In genomic region chr7:95470452-95470851, GRCh38 we compare ENCODE assay signal across 9 cellular contexts. TPM values are rescaled to one million over a fixed set of nuclear protein-coding genes. Genes with fewer than 3 reads are reported as not detected.
A peak's percentile ranks its signal among the peaks of the same experiment; 100 is the strongest.
DNase-seq lines count a peak whose midpoint lies in the region; ATAC-seq and TF ChIP-seq lines count a peak whose summit lies in the region.
"Had no signal": no experiment of that assay in that cellular context is flagged by ENCODE, and none has a peak within 500 bp of the region (broad histone marks: within the 10 kb centered on the region; RNA-seq: fewer than 3 reads in every experiment).

No MANE protein-coding gene starts in this region.

- TF ChIP-seq CTCF in brain (conservative IDR thresholded peaks at IDR 0.05), result no peak

- no peak overlapping the region for H3K23ac ChIP-seq in neuronal stem cell (ENCODE audit: low read depth, low read length, poor library complexity)

- no peak overlapping the region for H3K4ac ChIP-seq in neuronal stem cell (ENCODE audit: low read length)

- H3K27me3 ChIP-seq in neuronal stem cell (ENCODE audit: control insufficient read depth in 3 of 3, insufficient read depth in 3 of 3, low read depth in 1 of 3, low read length in 3 of 3), result no peaks in the 10 kb centered on the region

- H2BK120ac ChIP-seq in neuronal stem cell (ENCODE audit: low read depth, low read length), result no peak overlapping the region

- no peaks in the 10 kb centered on the region for H3K9me3 Mint-ChIP-seq in brain

- H3K4me3 Mint-ChIP-seq in brain, result peak overlapping the region in 3 of 5 experiments; percentile 3 to 37 (median 17)

- no peak overlapping the region for H3K18ac ChIP-seq in neuronal stem cell (ENCODE audit: low read length)

- H3K27me3 Mint-ChIP-seq in brain, result no peaks in the 10 kb centered on the region

- H3K36me3 ChIP-seq in neuronal stem cell (replicated peaks in 1 of 2; ENCODE audit: control insufficient read depth in 2 of 2, insufficient read depth in 2 of 2, low read length in 2 of 2), result no peaks in the 10 kb centered on the region

- no peak overlapping the region for H3K9ac ChIP-seq in neuronal stem cell (ENCODE audit: low read depth, low read length, poor library complexity)

- peaks cover 67% of the 10 kb centered on the region for H3K4me1 Mint-ChIP-seq in brain

- H3K9me3 ChIP-seq in neuronal stem cell (replicated peaks in 1 of 2; ENCODE audit: control insufficient read depth in 2 of 2, insufficient read depth in 1 of 2, low read depth in 1 of 2, low read length in 2 of 2), result peaks cover 0 to 11% of the 10 kb centered on the region in 2 donors

- H3K4me3 ChIP-seq in neuronal stem cell (ENCODE audit: low read length in 2 of 2), result peak overlapping the region in 1 of 2 donors; percentile 18

- no peak overlapping the region for H2AK5ac ChIP-seq in neuronal stem cell (ENCODE audit: low read depth, low read length)

- peak overlapping the region; percentile 3 for H2AFZ ChIP-seq in neuronal stem cell (ENCODE audit: low read length)

- peaks cover 14 to 66% of the 10 kb centered on the region in 2 donors for H3K4me1 ChIP-seq in neuronal stem cell (ENCODE audit: control insufficient read depth in 2 of 2, insufficient read depth in 1 of 2, low read depth in 1 of 2, low read length in 2 of 2)

- no peak overlapping the region for H4K8ac ChIP-seq in neuronal stem cell (ENCODE audit: low read depth, low read length)

- peak overlapping the region; percentile 33 to 96 (median 68) for H3K27ac Mint-ChIP-seq in brain

- no peak overlapping the region for H3K14ac ChIP-seq in neuronal stem cell (ENCODE audit: low read length)

- H3K36me3 Mint-ChIP-seq in brain, result no peaks in the 10 kb centered on the region

- H4K91ac ChIP-seq in neuronal stem cell (ENCODE audit: low read depth, low read length, poor library complexity), result no peak overlapping the region

- no peak overlapping the region for H2BK12ac ChIP-seq in neuronal stem cell (ENCODE audit: low read length)

- H3K79me1 ChIP-seq in neuronal stem cell (ENCODE audit: low read depth, low read length), result peaks cover 2% of the 10 kb centered on the region

- DNase-seq in activated CD4-positive, alpha-beta T cell treated with anti-CD3 and anti-CD28 coated beads for 48 hours, result peak; percentile 16
- DNase-seq in activated CD4-positive, alpha-beta T cell treated with anti-CD3 and anti-CD28 coated beads, Interleukin-2, amount 50 U/mL, for 48 hours, result no peak
- DNase-seq in NCI-H1930 (lab: John Stamatoyannopoulos, UW) (peak; percentile 87 to 93), neuronal stem cell (ENCODE audit: low spot score) (no peak), caudate nucleus (lab: John Stamatoyannopoulos, UW) (no peak)
- no peak for DNase-seq in activated CD4-positive, CD25-positive, alpha-beta regulatory T cell (lab: John Stamatoyannopoulos, UW)

- no peak overlapping the region for H2BK5ac ChIP-seq in neuronal stem cell (ENCODE audit: low read length)

- no peak overlapping the region for H2BK15ac ChIP-seq in neuronal stem cell (ENCODE audit: low read length)

- H3K4me2 ChIP-seq in neuronal stem cell (ENCODE audit: insufficient read depth, low read length, poor library complexity, severe bottlenecking), result peak overlapping the region; percentile 12

- ATAC-seq in HG03025 (IDR thresholded peaks at IDR 0.05; ENCODE audit: low FRiP score, unreplicated experiment), result peak; percentile 96

- H3K27ac ChIP-seq in neuronal stem cell (replicated peaks; ENCODE audit: low read length) (peak overlapping the region; percentile 64), caudate nucleus (ENCODE audit: low read depth, low read length) (no peak overlapping the region)
- H3K27ac ChIP-seq: C4-2B had no signal

- no CpG with 5 or more reads among the region's 3 CpGs for WGBS in neuronal stem cell (ENCODE audit: extremely low coverage in 2 of 2, insufficient read length in 2 of 2, insufficient replicate concordance in 1 of 2), 2 donors

RNA-seq across cellular contexts. Expression of gene ASB4, which starts 15.3 kb away (rescaled TPM):
- polyA plus RNA-seq in brain (ENCODE audit: insufficient read depth, low read depth, low replicate concordance), result 0.53 TPM
- 0.01 TPM for polyA plus RNA-seq in neuronal stem cell (2013, experiment 1 of 2)
- 0.01 TPM for polyA plus RNA-seq in neuronal stem cell (2013, experiment 2 of 2)

RNA-seq across cellular contexts. Expression of gene PON2, which starts 35.6 kb away (rescaled TPM):
- polyA plus RNA-seq in brain (ENCODE audit: insufficient read depth, low read depth, low replicate concordance), result 94.2 TPM
- 85.4 TPM for polyA plus RNA-seq in neuronal stem cell (2013, experiment 1 of 2)
- 87.0 TPM for polyA plus RNA-seq in neuronal stem cell (2013, experiment 2 of 2)

Comparison
In these comparisons a context has a peak if more than half of its experiments do, and no peak if none do; other contexts are left out.
1. DNase-seq: peak in activated CD4-positive, alpha-beta T cell treated with anti-CD3 and anti-CD28 coated beads for 48 hours (single experiment) and NCI-H1930 (2 of 2); none in activated CD4-positive, alpha-beta T cell treated with anti-CD3 and anti-CD28 coated beads, Interleukin-2, amount 50 U/mL, for 48 hours (0 of 2), neuronal stem cell (single experiment), caudate nucleus (0 of 61) and activated CD4-positive, CD25-positive, alpha-beta regulatory T cell (0 of 4).